4 cellular contexts compared by ENCODE assay signal in genomic region chr12:56382611-56383010, GRCh38. TPM values are rescaled to one million over a fixed set of nuclear protein-coding genes. Genes with fewer than 3 reads are reported as not detected.
"Had no signal": no experiment of that assay in that cellular context is flagged by ENCODE, and none has a peak within 500 bp of the region (broad histone marks: within the 10 kb centered on the region; RNA-seq: fewer than 3 reads in every experiment).

No MANE protein-coding gene starts in this region.

- DNase-seq: GDM1, GF-D8 had no signal

- H3K4me3 ChIP-seq: GM12878 had no signal

RNA-seq across cellular contexts. Expression of gene APOF, which starts 20.0 kb away (rescaled TPM):
- total RNA-seq: G401 had no signal
